ENCODE assay signal across 18 cellular contexts in the genomic region with DNA sequence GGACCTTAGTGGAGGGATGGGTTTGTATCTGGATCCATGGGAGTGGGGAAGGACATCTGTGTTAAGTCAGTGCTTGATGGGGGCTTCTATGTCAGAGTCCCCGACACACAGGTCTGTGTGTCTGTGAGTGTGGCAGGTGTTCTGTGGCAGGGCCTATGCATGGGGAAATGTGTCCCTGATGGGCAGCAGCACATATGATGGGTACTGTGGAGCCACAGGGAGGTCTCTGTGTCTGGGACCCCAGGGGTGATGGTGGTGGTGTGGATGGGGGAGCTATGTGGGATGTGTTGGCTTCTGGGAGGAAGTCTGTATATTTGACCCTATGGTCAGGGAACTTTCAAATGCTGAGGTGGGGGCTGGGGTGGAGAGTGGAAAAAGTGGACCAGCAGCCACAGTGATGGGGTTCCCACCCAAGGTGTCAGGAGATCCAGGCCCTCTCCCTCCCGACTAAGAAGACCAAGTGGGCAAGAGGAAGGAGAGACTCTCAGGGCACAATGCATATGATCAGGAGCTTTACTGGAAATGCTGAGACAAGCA. TPM values are rescaled to one million over a fixed set of nuclear protein-coding genes. Genes with fewer than 3 reads are reported as not detected.
A peak's percentile ranks its signal among the peaks of the same experiment; 100 is the strongest.
DNase-seq lines count a peak whose midpoint lies in the region; ATAC-seq and TF ChIP-seq lines count a peak whose summit lies in the region.
"Had no signal": no experiment of that assay in that cellular context is flagged by ENCODE, and none has a peak within 500 bp of the region (broad histone marks: within the 10 kb centered on the region; RNA-seq: fewer than 3 reads in every experiment).

No MANE protein-coding gene starts in this region.

- ATAC-seq in activated CD4-positive, alpha-beta T cell treated with anti-CD3 and anti-CD28 coated beads for 36 hours, result no peak
- ATAC-seq: HCT116; stimulated activated naive B cell treated with anti-CD40 and anti-IgM and Interleukin-4, amounts not matched to agents 10 μg/mL and 1 μg/mL and 100 μg/mL, for 72 hours had no signal

- H3K9me3 Mint-ChIP-seq in activated CD4-positive, alpha-beta T cell treated with anti-CD3 and anti-CD28 coated beads, Interleukin-2, amount 10 ng/mL, durations not matched to agents 7 days and 5 days, result peaks cover 6% of the 10 kb centered on the region
- no peaks in the 10 kb centered on the region for H3K9me3 Mint-ChIP-seq in activated CD4-positive, alpha-beta T cell treated with anti-CD3 and anti-CD28 coated beads for 36 hours (ENCODE audit: low read depth)
- H3K9me3 Mint-ChIP-seq: central memory CD8-positive, alpha-beta T cell; stimulated activated naive B cell treated with anti-CD40 and anti-IgM and Interleukin-4, amounts not matched to agents 10 μg/mL and 1 μg/mL and 100 μg/mL, for 72 hours had no signal

- H3K4me3 Mint-ChIP-seq in activated CD4-positive, alpha-beta T cell treated with anti-CD3 and anti-CD28 coated beads, Interleukin-2, amount 10 ng/mL, durations not matched to agents 7 days and 5 days, result no peak overlapping the region
- H3K4me3 Mint-ChIP-seq in activated CD4-positive, alpha-beta T cell treated with anti-CD3 and anti-CD28 coated beads for 36 hours, result no peak overlapping the region
- H3K4me3 Mint-ChIP-seq: central memory CD8-positive, alpha-beta T cell; stimulated activated naive B cell treated with anti-CD40 and anti-IgM and Interleukin-4, amounts not matched to agents 10 μg/mL and 1 μg/mL and 100 μg/mL, for 72 hours had no signal

- H3K4me1 ChIP-seq in iPS-18a (ENCODE audit: control insufficient read depth, low read depth, low read length), result peaks cover 9% of the 10 kb centered on the region
- H3K4me1 ChIP-seq in skeletal muscle satellite cell (ENCODE audit: control insufficient read depth, insufficient read depth, low read length), result peaks cover 50% of the 10 kb centered on the region
- H3K4me1 ChIP-seq: right lobe of liver had no signal

- peaks cover 9% of the 10 kb centered on the region for H3K27me3 Mint-ChIP-seq in activated CD4-positive, alpha-beta T cell treated with anti-CD3 and anti-CD28 coated beads, Interleukin-2, amount 10 ng/mL, durations not matched to agents 7 days and 5 days
- H3K27me3 Mint-ChIP-seq in activated CD4-positive, alpha-beta T cell treated with anti-CD3 and anti-CD28 coated beads for 36 hours, result peaks cover 28% of the 10 kb centered on the region

- peak overlapping the region; percentile 100 for H3K27ac ChIP-seq in RWPE1
- H3K27ac ChIP-seq in iPS-18a (ENCODE audit: low read length), result no peak overlapping the region
- H3K27ac ChIP-seq: Peyer's patch, right lobe of liver had no signal

- H3K36me3 ChIP-seq in iPS-18a (ENCODE audit: control insufficient read depth, low read depth, low read length) (no peaks in the 10 kb centered on the region), skeletal muscle satellite cell (ENCODE audit: insufficient read depth, low read length) (no peaks in the 10 kb centered on the region)
- H3K36me3 ChIP-seq: Peyer's patch, right lobe of liver had no signal

- H3K9me3 ChIP-seq in iPS-18a (ENCODE audit: control insufficient read depth, low read depth, low read length) (no peaks in the 10 kb centered on the region), skeletal muscle satellite cell (replicated peaks; ENCODE audit: low read length) (no peaks in the 10 kb centered on the region)
- H3K9me3 ChIP-seq: Peyer's patch, right lobe of liver had no signal

- DNase-seq in activated CD4-positive, alpha-beta T cell treated with anti-CD3 and anti-CD28 coated beads, Interleukin-2, amount 10 ng/mL, durations not matched to agents 7 days and 5 days, result no peak
- DNase-seq in activated CD4-positive, alpha-beta T cell treated with anti-CD3 and anti-CD28 coated beads for 36 hours, result no peak
- no peak for DNase-seq in RWPE1 (ENCODE audit: low spot score)
- no peak for DNase-seq in iPS-NIHi11 (ENCODE audit: low spot score)
- no peak for DNase-seq in stimulated activated CD4-positive, alpha-beta T cell treated with anti-CD3 and anti-CD28 coated beads, Interleukin-1b, Interleukin-23, amount 100 ng/mL, for 48 hours
- no peak for DNase-seq in DMS153 treated with DMSO at 0.1 percent for 48 hours (lab: John Stamatoyannopoulos, UW; ENCODE audit: unreplicated experiment)
- DNase-seq: activated CD4-positive, alpha-beta T cell treated with anti-CD3 and anti-CD28 coated beads, Interleukin-2, amount 50 U/mL, for 4 hours; activated naive CD4-positive, alpha-beta T cell treated with Interleukin-2 at 50 U/mL for 16 hours; NCI-H1417 treated with DMSO at 0.1 percent for 48 hours; stimulated activated naive B cell treated with anti-CD40 and anti-IgM and Interleukin-4, amounts not matched to agents 10 μg/mL and 1 μg/mL and 100 μg/mL, for 72 hours; T1000 had no signal

- POLR2A ChIA-PET in activated CD4-positive, alpha-beta T cell treated with anti-CD3 and anti-CD28 coated beads, Interleukin-2, amount 10 ng/mL, durations not matched to agents 7 days and 5 days (lab: Charles Lee), result no interaction called here
- POLR2A ChIA-PET in activated CD4-positive, alpha-beta T cell treated with anti-CD3 and anti-CD28 coated beads for 36 hours (lab: Charles Lee), result no interaction called here
- POLR2A ChIA-PET in RWPE1 (lab: Yijun Ruan, JAX; ENCODE audit: low non-redundant PET), result no interaction called here

- peaks cover 39% of the 10 kb centered on the region for H3K27me3 ChIP-seq in iPS-18a (ENCODE audit: control insufficient read depth, insufficient read depth, low read length)
- H3K27me3 ChIP-seq in skeletal muscle satellite cell (ENCODE audit: control insufficient read depth, insufficient read depth, low read length), result no peaks in the 10 kb centered on the region
- H3K27me3 ChIP-seq: Peyer's patch, right lobe of liver had no signal

- intact Hi-C loops in activated CD4-positive, alpha-beta T cell treated with anti-CD3 and anti-CD28 coated beads for 36 hours (cut with DNase I, micrococcal nuclease), result no loop called here

- CTCF ChIA-PET in activated CD4-positive, alpha-beta T cell treated with anti-CD3 and anti-CD28 coated beads, Interleukin-2, amount 10 ng/mL, durations not matched to agents 7 days and 5 days (lab: Charles Lee), result interaction anchor here (1.4 to 3.0 kb wide), 2 partner anchors 12 to 29 kb away, joined by 6 to 10 read pairs; no protein-coding TSS in a partner anchor
- CTCF ChIA-PET in activated CD4-positive, alpha-beta T cell treated with anti-CD3 and anti-CD28 coated beads for 36 hours (lab: Charles Lee), result no interaction called here
- CTCF ChIA-PET in RWPE1 (lab: Yijun Ruan, JAX), result interaction anchor here (1.4 to 1.6 kb wide), 3 partner anchors 30 to 93 kb away, joined by 3 to 8 read pairs (median 5); no protein-coding TSS in a partner anchor

- no peak overlapping the region for H3K9ac ChIP-seq in iPS-18a (ENCODE audit: low read length)
- peak overlapping the region; percentile 48 for H3K9ac ChIP-seq in skeletal muscle satellite cell (ENCODE audit: low read depth, low read length)

- H3K27ac Mint-ChIP-seq in activated CD4-positive, alpha-beta T cell treated with anti-CD3 and anti-CD28 coated beads, Interleukin-2, amount 10 ng/mL, durations not matched to agents 7 days and 5 days, result peak overlapping the region; percentile 74
- no peak overlapping the region for H3K27ac Mint-ChIP-seq in activated CD4-positive, alpha-beta T cell treated with anti-CD3 and anti-CD28 coated beads for 36 hours
- H3K27ac Mint-ChIP-seq: stimulated activated naive B cell treated with anti-CD40 and anti-IgM and Interleukin-4, amounts not matched to agents 10 μg/mL and 1 μg/mL and 100 μg/mL, for 72 hours had no signal

- no peak overlapping the region for H3K4me2 ChIP-seq in skeletal muscle satellite cell (ENCODE audit: low read length)

- H3K4me1 Mint-ChIP-seq in activated CD4-positive, alpha-beta T cell treated with anti-CD3 and anti-CD28 coated beads, Interleukin-2, amount 10 ng/mL, durations not matched to agents 7 days and 5 days, result peaks cover 65% of the 10 kb centered on the region
- H3K4me1 Mint-ChIP-seq in activated CD4-positive, alpha-beta T cell treated with anti-CD3 and anti-CD28 coated beads for 36 hours, result peaks cover 18% of the 10 kb centered on the region

- TF ChIP-seq CTCF in RWPE1 (conservative IDR thresholded peaks at IDR 0.05; ENCODE audit: low read depth), result no peak

- H3K4me3 ChIP-seq in iPS-18a (ENCODE audit: low read length) (peak overlapping the region; percentile 34), skeletal muscle satellite cell (ENCODE audit: low read length) (no peak overlapping the region)
- H3K4me3 ChIP-seq: Peyer's patch had no signal

- H3K36me3 Mint-ChIP-seq in activated CD4-positive, alpha-beta T cell treated with anti-CD3 and anti-CD28 coated beads, Interleukin-2, amount 10 ng/mL, durations not matched to agents 7 days and 5 days (ENCODE audit: low read depth), result peaks cover 19% of the 10 kb centered on the region
- H3K36me3 Mint-ChIP-seq in activated CD4-positive, alpha-beta T cell treated with anti-CD3 and anti-CD28 coated beads for 36 hours (ENCODE audit: low read depth), result no peaks in the 10 kb centered on the region

RNA-seq across cellular contexts. Expression of gene KRT7, which starts 16.5 kb away (rescaled TPM):
- 1 to 10 TPM; 2.2 to 2.5 TPM for total RNA-seq in activated CD4-positive, alpha-beta T cell treated with anti-CD3 and anti-CD28 coated beads, Interleukin-2, amount 10 ng/mL, durations not matched to agents 7 days and 5 days
- 1 to 10 TPM; 3.4 to 3.9 TPM for total RNA-seq in activated CD4-positive, alpha-beta T cell treated with anti-CD3 and anti-CD28 coated beads for 36 hours
- total RNA-seq in skeletal muscle satellite cell (2012; rRNA removed), result 2.3 and 12.5 TPM in 2 replicates

RNA-seq across cellular contexts. Expression of gene KRT86, which starts 24.9 kb away (rescaled TPM):
- total RNA-seq in activated CD4-positive, alpha-beta T cell treated with anti-CD3 and anti-CD28 coated beads, Interleukin-2, amount 10 ng/mL, durations not matched to agents 7 days and 5 days, result not detected
- total RNA-seq in activated CD4-positive, alpha-beta T cell treated with anti-CD3 and anti-CD28 coated beads for 36 hours, result not detected
- total RNA-seq in skeletal muscle satellite cell (2012; rRNA removed), result 0.22 TPM in 1 of 2 replicates, not detected in the other
- total RNA-seq: endothelial cell of umbilical vein, Peyer's patch, right lobe of liver had no signal

RNA-seq across cellular contexts. Expression of gene KRT81, which starts 41.8 kb away (rescaled TPM):
- not detected for total RNA-seq in activated CD4-positive, alpha-beta T cell treated with anti-CD3 and anti-CD28 coated beads, Interleukin-2, amount 10 ng/mL, durations not matched to agents 7 days and 5 days
- total RNA-seq in activated CD4-positive, alpha-beta T cell treated with anti-CD3 and anti-CD28 coated beads for 36 hours, result not detected
- under 0.01 TPM in 1 of 2 replicates, not detected in the other for total RNA-seq in skeletal muscle satellite cell (2012; rRNA removed)
- total RNA-seq: endothelial cell of umbilical vein, Peyer's patch had no signal

RNA-seq across cellular contexts. Expression of gene KRT80, which starts 57.8 kb away (rescaled TPM):
- not detected for total RNA-seq in activated CD4-positive, alpha-beta T cell treated with anti-CD3 and anti-CD28 coated beads, Interleukin-2, amount 10 ng/mL, durations not matched to agents 7 days and 5 days
- total RNA-seq in activated CD4-positive, alpha-beta T cell treated with anti-CD3 and anti-CD28 coated beads for 36 hours, result not detected
- total RNA-seq in skeletal muscle satellite cell (2012; rRNA removed), result under 0.01 and 1.5 TPM in 2 replicates
